1 cellular context compared by ENCODE assay signal in genomic region chr16:23678430-23679273, GRCh38.
TF ChIP-seq lines count a peak whose summit lies in the region.

Gene PLK1, plus strand, starts transcription at chr16:23678889. Its CDS starts 44 bp downstream, at chr16:23678933.

TF ChIP-seq in GM12878, 131 proteins besides CTCF, POLR2A, EP300 and RAD21 (continued from another document):
- TF ChIP-seq NRF1 (conservative IDR thresholded peaks at IDR 0.05; ENCODE audit: low read depth, low read length), result 0 out of 2 replicates have a peak, but pooled peaks have one; percentile 21
- TF ChIP-seq RB1 (IDR thresholded peaks at IDR 0.05; ENCODE audit: borderline replicate concordance), result 0 out of 2 replicates have a peak, but pooled peaks have one; percentile 57
- TF ChIP-seq RUNX3 (IDR thresholded peaks at IDR 0.05; ENCODE audit: low read length), result peak; percentile 51
TF ChIP-seq in GM12878: peak in this region for 37.
